ENCODE assay signal across 7 cellular contexts in genomic region chr1:109391626-109392025, GRCh38. TPM values are rescaled to one million over a fixed set of nuclear protein-coding genes. Genes with fewer than 3 reads are reported as not detected.
DNase-seq lines count a peak whose midpoint lies in the region; ATAC-seq and TF ChIP-seq lines count a peak whose summit lies in the region.

No MANE protein-coding gene starts in this region.

- H3K27ac ChIP-seq in dorsolateral prefrontal cortex (peak overlapping the region; percentile 86 to 100 (median 96)), thoracic aorta (peak overlapping the region; percentile 88 to 89)

- TF ChIP-seq CTCF in dorsolateral prefrontal cortex (IDR thresholded peaks at IDR 0.05 in 54 of 56, conservative IDR thresholded peaks at IDR 0.05 in 2 of 56; ENCODE audit: low read depth in 1 of 56, partially characterized antibody in 56 of 56) (no peak), thoracic aorta (IDR thresholded peaks at IDR 0.05) (no peak)

- H3K4me3 ChIP-seq in dorsolateral prefrontal cortex (peak overlapping the region; percentile 3 to 93 (median 75)), thoracic aorta (peak overlapping the region; percentile 63)

- H3K9me3 ChIP-seq in thoracic aorta = no peaks in the 10 kb centered on the region

- no peaks in the 10 kb centered on the region for H3K36me3 ChIP-seq in thoracic aorta

- intact Hi-C loops in dorsolateral prefrontal cortex (cut with DNase I) = loop anchor here (2.0 to 10.0 kb wide), 4 partner anchors 79 to 287 kb away; partner anchors contain the start of gene SARS1 (in 1 of the 2)

- DNase-seq in dorsolateral prefrontal cortex (no peak), thoracic aorta (ENCODE audit: low spot score) (no peak), NCI-H1048 (lab: John Stamatoyannopoulos, UW) (no peak), ecto neural progenitor cell (ENCODE audit: low spot score) (no peak)
- DNase-seq in effector CD4-positive, alpha-beta T cell = no peak

- peaks cover 60 to 84% of the 10 kb centered on the region in 2 donors for H3K4me1 ChIP-seq in thoracic aorta (ENCODE audit: control insufficient read depth in 1 of 2, low read depth in 2 of 2)

- ATAC-seq in GM19463 (IDR thresholded peaks at IDR 0.05; ENCODE audit: unreplicated experiment) (peak; percentile 77), HG03159 (IDR thresholded peaks at IDR 0.05; ENCODE audit: unreplicated experiment) (peak; percentile 71), thoracic aorta (ENCODE audit: insufficient number of reproducible peaks, low FRiP score, low read depth) (no peak)

- H3K27me3 ChIP-seq in dorsolateral prefrontal cortex (no peaks in the 10 kb centered on the region), thoracic aorta (replicated peaks; ENCODE audit: insufficient read depth) (no peaks in the 10 kb centered on the region)

RNA-seq across cellular contexts. Expression of gene SORT1, which starts 6.1 kb away (rescaled TPM):
- total RNA-seq in dorsolateral prefrontal cortex = 100 to 1,000 TPM; 214 to 579 (median 329) TPM
- total RNA-seq in thoracic aorta = 100 to 1,000 TPM; 225 to 231 TPM

RNA-seq across cellular contexts. Expression of gene PSMA5, which starts 34.6 kb away (rescaled TPM):
- total RNA-seq in dorsolateral prefrontal cortex (10 to 100 TPM; 25.5 to 74.2 (median 56.7) TPM), thoracic aorta (10 to 100 TPM; 17.3 to 20.1 TPM)
